10 cellular contexts compared by ENCODE assay signal in the genomic region with DNA sequence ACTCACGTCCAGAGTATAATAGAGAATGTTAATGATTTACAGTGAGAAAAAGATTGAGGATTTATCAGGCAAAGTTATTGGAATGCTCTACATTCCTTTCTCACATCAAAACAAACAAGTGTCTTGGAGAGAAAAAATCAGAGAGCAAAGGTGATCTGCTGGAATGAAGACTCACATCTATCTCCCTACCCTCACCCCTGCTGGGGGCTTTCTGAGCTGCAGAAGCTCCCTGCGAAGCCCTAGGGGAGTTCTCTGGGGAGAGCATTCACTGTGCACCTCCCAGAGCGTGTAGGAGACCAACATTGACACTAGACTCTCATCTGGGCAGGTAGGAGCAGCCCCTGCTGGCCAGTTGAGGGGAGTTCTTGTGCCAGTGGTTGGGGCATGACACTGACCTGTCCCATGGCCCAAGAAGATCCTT.
A peak's percentile ranks its signal among the peaks of the same experiment; 100 is the strongest.
DNase-seq lines count a peak whose midpoint lies in the region; ATAC-seq lines count a peak whose summit lies in the region.
"Had no signal": no experiment of that assay in that cellular context is flagged by ENCODE, and none has a peak within 500 bp of the region (broad histone marks: within the 10 kb centered on the region; RNA-seq: fewer than 3 reads in every experiment).

No MANE protein-coding gene starts in this region.

- H3K36me3 Mint-ChIP-seq in activated CD4-positive, alpha-beta T cell treated with anti-CD3 and anti-CD28 coated beads, Interleukin-2, amount 10 ng/mL, durations not matched to agents 7 days and 5 days (ENCODE audit: low read depth), result no peaks in the 10 kb centered on the region

- H3K27ac Mint-ChIP-seq in activated CD4-positive, alpha-beta T cell treated with anti-CD3 and anti-CD28 coated beads, Interleukin-2, amount 10 ng/mL, durations not matched to agents 7 days and 5 days, result no peak overlapping the region
- H3K27ac Mint-ChIP-seq: CD4-positive, alpha-beta T cell had no signal

- no peaks in the 10 kb centered on the region for H3K27me3 Mint-ChIP-seq in activated CD4-positive, alpha-beta T cell treated with anti-CD3 and anti-CD28 coated beads, Interleukin-2, amount 10 ng/mL, durations not matched to agents 7 days and 5 days
- H3K27me3 Mint-ChIP-seq: CD4-positive, alpha-beta T cell had no signal

- H3K4me3 Mint-ChIP-seq in activated CD4-positive, alpha-beta T cell treated with anti-CD3 and anti-CD28 coated beads, Interleukin-2, amount 10 ng/mL, durations not matched to agents 7 days and 5 days, result no peak overlapping the region
- H3K4me3 Mint-ChIP-seq: CD4-positive, alpha-beta T cell had no signal

- no peaks in the 10 kb centered on the region for H3K4me1 Mint-ChIP-seq in activated CD4-positive, alpha-beta T cell treated with anti-CD3 and anti-CD28 coated beads, Interleukin-2, amount 10 ng/mL, durations not matched to agents 7 days and 5 days

- H3K9me3 Mint-ChIP-seq in activated CD4-positive, alpha-beta T cell treated with anti-CD3 and anti-CD28 coated beads, Interleukin-2, amount 10 ng/mL, durations not matched to agents 7 days and 5 days, result no peaks in the 10 kb centered on the region

- DNase-seq in ELF-1 (ENCODE audit: low read depth, low spot score) (peak; percentile 38), iPS-NIHi7 (ENCODE audit: extremely low spot score) (peak; percentile 52), HUDEP-2 (lab: John Stamatoyannopoulos, UW; ENCODE audit: unreplicated experiment in 76 of 76) (no peak), A172 (ENCODE audit: low spot score) (no peak), NCI-H345 (lab: John Stamatoyannopoulos, UW) (no peak)
- DNase-seq in activated CD4-positive, alpha-beta T cell treated with anti-CD3 and anti-CD28 coated beads, Interleukin-2, amount 10 ng/mL, durations not matched to agents 7 days and 5 days, result no peak
- DNase-seq: activated gamma-delta T cell; CD4-positive, alpha-beta T cell had no signal

- CTCF ChIA-PET in activated CD4-positive, alpha-beta T cell treated with anti-CD3 and anti-CD28 coated beads, Interleukin-2, amount 10 ng/mL, durations not matched to agents 7 days and 5 days (lab: Charles Lee), result no interaction called here

- ATAC-seq in GM19463 (IDR thresholded peaks at IDR 0.05; ENCODE audit: unreplicated experiment), result peak; percentile 63
- peak; percentile 71 for ATAC-seq in HG03442 (IDR thresholded peaks at IDR 0.05; ENCODE audit: unreplicated experiment)

- POLR2A ChIA-PET in activated CD4-positive, alpha-beta T cell treated with anti-CD3 and anti-CD28 coated beads, Interleukin-2, amount 10 ng/mL, durations not matched to agents 7 days and 5 days (lab: Charles Lee), result no interaction called here

Comparison
In these comparisons a context has a peak if more than half of its experiments do, and no peak if none do; other contexts are left out.
1. DNase-seq: peak in ELF-1 (single experiment) and iPS-NIHi7 (single experiment); none in activated CD4-positive, alpha-beta T cell treated with anti-CD3 and anti-CD28 coated beads, Interleukin-2, amount 10 ng/mL, durations not matched to agents 7 days and 5 days (single experiment), HUDEP-2 (0 of 76), A172 (single experiment) and NCI-H345 (single experiment).